In the genomic region with DNA sequence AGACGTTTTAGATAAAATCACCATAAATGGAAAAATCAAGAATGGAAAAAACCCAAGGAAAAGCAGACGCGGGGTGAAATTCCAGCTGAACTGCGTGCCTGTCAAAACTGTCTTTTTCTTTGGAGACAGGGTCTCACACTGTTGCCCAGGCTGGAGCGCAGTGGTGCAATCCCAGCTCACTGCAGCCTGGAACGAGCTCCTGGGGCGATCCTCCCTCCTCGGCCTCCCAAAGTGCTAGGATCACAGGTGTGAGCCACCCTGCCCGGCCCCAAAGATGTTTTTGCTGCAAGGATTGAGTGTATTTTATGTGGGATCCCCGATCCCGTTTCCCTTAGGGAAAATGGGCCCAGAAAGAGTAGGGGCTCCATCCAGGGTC, we compare ENCODE assay signal across 20 cellular contexts. TPM values are rescaled to one million over a fixed set of nuclear protein-coding genes. Genes with fewer than 3 reads are reported as not detected.
DNase-seq lines count a peak whose midpoint lies in the region; ATAC-seq and TF ChIP-seq lines count a peak whose summit lies in the region.
"Had no signal": no experiment of that assay in that cellular context is flagged by ENCODE, and none has a peak within 500 bp of the region (broad histone marks: within the 10 kb centered on the region; RNA-seq: fewer than 3 reads in every experiment).

No MANE protein-coding gene starts in this region.

- no peaks in the 10 kb centered on the region for H3K9me3 Mint-ChIP-seq in activated T-cell treated with anti-CD3 and anti-CD28 coated beads, Interleukin-2, amount 50 U/mL, for 72 hours
- H3K9me3 Mint-ChIP-seq in WTC11 = no peaks in the 10 kb centered on the region
- H3K9me3 Mint-ChIP-seq in stimulated activated effector memory CD8-positive, alpha-beta T cell treated with anti-CD3 and anti-CD28 coated beads, Interleukin-12 subunit alpha, Interleukin-12 subunit beta, amount 100 ng/mL, for 72 hours = no peaks in the 10 kb centered on the region

- no peak for ATAC-seq in activated T-cell treated with anti-CD3 and anti-CD28 coated beads, Interleukin-2, amount 50 U/mL, for 72 hours (replicated peaks in 1 of 2)
- no peak for ATAC-seq in WTC11
- no peak for ATAC-seq in stimulated activated effector memory CD8-positive, alpha-beta T cell treated with anti-CD3 and anti-CD28 coated beads, Interleukin-12 subunit alpha, Interleukin-12 subunit beta, amount 100 ng/mL, for 72 hours
- ATAC-seq: PC-3 had no signal

- DNase-seq in activated T-cell treated with anti-CD3 and anti-CD28 coated beads, Interleukin-2, amount 50 U/mL, for 72 hours = no peak
- no peak for DNase-seq in activated T-cell treated with anti-CD3 and anti-CD28 coated beads, Interleukin-2, amount 50 U/mL, for 48 hours
- DNase-seq in WTC11 (ENCODE audit: low spot score) (no peak), islet precursor cell (peak; percentile 32), BE2C (no peak), H7 (no peak)
- no peak for DNase-seq in stimulated activated effector memory CD8-positive, alpha-beta T cell treated with anti-CD3 and anti-CD28 coated beads, Interleukin-12 subunit alpha, Interleukin-12 subunit beta, amount 100 ng/mL, for 72 hours (ENCODE audit: low spot score in 2 of 2)
- DNase-seq in activated effector memory CD4-positive, alpha-beta T cell treated with Interleukin-2 at 50 U/mL for 16 hours = no peak
- DNase-seq: activated CD4-positive, alpha-beta T cell treated with anti-CD3 and anti-CD28 coated beads for 1 hour; activated effector memory CD4-positive, alpha-beta T cell treated with anti-CD3 and anti-CD28 coated beads, Interleukin-2, amount 50 U/mL, for 16 hours; glutamatergic neuron; KBM-7; left ventricle myocardium superior; NCI-H1436 treated with DMSO at 0.1 percent for 48 hours; NCI-H510A; PC-3; stimulated activated CD4-positive, alpha-beta T cell treated with anti-CD3 and anti-CD28 coated beads, Interleukin-12 subunit alpha, Interleukin-12 subunit beta, amount 100 ng/mL, for 4 hours; transverse colon had no signal

- no peaks in the 10 kb centered on the region for H3K9me3 ChIP-seq in BE2C
- H3K9me3 ChIP-seq: transverse colon had no signal

- no peak overlapping the region for H3K27ac Mint-ChIP-seq in activated T-cell treated with anti-CD3 and anti-CD28 coated beads, Interleukin-2, amount 50 U/mL, for 72 hours
- H3K27ac Mint-ChIP-seq in WTC11 = no peak overlapping the region
- peak overlapping the region; percentile 85 for H3K27ac Mint-ChIP-seq in stimulated activated effector memory CD8-positive, alpha-beta T cell treated with anti-CD3 and anti-CD28 coated beads, Interleukin-12 subunit alpha, Interleukin-12 subunit beta, amount 100 ng/mL, for 72 hours

- H3K4me1 Mint-ChIP-seq in activated T-cell treated with anti-CD3 and anti-CD28 coated beads, Interleukin-2, amount 50 U/mL, for 72 hours (ENCODE audit: low read depth) = peaks cover 15% of the 10 kb centered on the region
- peaks cover 5% of the 10 kb centered on the region; the same call in 1 of the 2 replicates for H3K4me1 Mint-ChIP-seq in WTC11
- H3K4me1 Mint-ChIP-seq in stimulated activated effector memory CD8-positive, alpha-beta T cell treated with anti-CD3 and anti-CD28 coated beads, Interleukin-12 subunit alpha, Interleukin-12 subunit beta, amount 100 ng/mL, for 72 hours = peaks cover 15% of the 10 kb centered on the region

- CTCF ChIA-PET in WTC11 (lab: Charles Lee) = interaction anchor here (0.6 to 2.4 kb wide), 3 partner anchors 33 to 61 kb away, joined by 3 to 13 read pairs (median 3); partner anchors contain the start of gene PLEKHJ1

- TF ChIP-seq CTCF in WTC11 (IDR thresholded peaks at IDR 0.05) = no peak
- TF ChIP-seq CTCF in BE2C (IDR thresholded peaks at IDR 0.05; ENCODE audit: low read depth, low read length) = no peak

- H3K27me3 ChIP-seq in BE2C (peaks cover 8% of the 10 kb centered on the region), H7 (ENCODE audit: control insufficient read depth, insufficient read depth, low read length) (peaks cover 10% of the 10 kb centered on the region)

- H3K4me3 Mint-ChIP-seq in activated T-cell treated with anti-CD3 and anti-CD28 coated beads, Interleukin-2, amount 50 U/mL, for 72 hours = peak overlapping the region; percentile 65 to 69
- peak overlapping the region; percentile 62 for H3K4me3 Mint-ChIP-seq in WTC11
- H3K4me3 Mint-ChIP-seq in stimulated activated effector memory CD8-positive, alpha-beta T cell treated with anti-CD3 and anti-CD28 coated beads, Interleukin-12 subunit alpha, Interleukin-12 subunit beta, amount 100 ng/mL, for 72 hours = peak overlapping the region; percentile 73

- no peaks in the 10 kb centered on the region for H3K4me1 ChIP-seq in BE2C

- no peaks in the 10 kb centered on the region for H3K36me3 Mint-ChIP-seq in activated T-cell treated with anti-CD3 and anti-CD28 coated beads, Interleukin-2, amount 50 U/mL, for 72 hours (ENCODE audit: insufficient read depth in 2 of 2)
- no peaks in the 10 kb centered on the region for H3K36me3 Mint-ChIP-seq in WTC11
- peaks cover 30% of the 10 kb centered on the region for H3K36me3 Mint-ChIP-seq in stimulated activated effector memory CD8-positive, alpha-beta T cell treated with anti-CD3 and anti-CD28 coated beads, Interleukin-12 subunit alpha, Interleukin-12 subunit beta, amount 100 ng/mL, for 72 hours

- H3K4me3 ChIP-seq in BE2C (ENCODE audit: low read depth, low read length) = no peak overlapping the region
- no peak overlapping the region; the same call in 1 of the 2 replicates for H3K4me3 ChIP-seq in H7 (ENCODE audit: insufficient read depth, low read depth, low read length)

- H3K36me3 ChIP-seq in BE2C (no peaks in the 10 kb centered on the region), H7 (replicated peaks; ENCODE audit: control insufficient read depth, insufficient read depth, low read length) (no peaks in the 10 kb centered on the region)
- H3K36me3 ChIP-seq: transverse colon had no signal

- H3K27me3 Mint-ChIP-seq in activated T-cell treated with anti-CD3 and anti-CD28 coated beads, Interleukin-2, amount 50 U/mL, for 72 hours (ENCODE audit: low read depth) = peaks cover 7% of the 10 kb centered on the region
- H3K27me3 Mint-ChIP-seq in WTC11 (ENCODE audit: low read depth) = peaks cover 21% of the 10 kb centered on the region

- POLR2A ChIA-PET in WTC11 (lab: Charles Lee) = no interaction called here

TF ChIP-seq in WTC11, 78 proteins besides CTCF, POLR2A, EP300 and RAD21 (continues in another document):
- TF ChIP-seq, protein P1, sequence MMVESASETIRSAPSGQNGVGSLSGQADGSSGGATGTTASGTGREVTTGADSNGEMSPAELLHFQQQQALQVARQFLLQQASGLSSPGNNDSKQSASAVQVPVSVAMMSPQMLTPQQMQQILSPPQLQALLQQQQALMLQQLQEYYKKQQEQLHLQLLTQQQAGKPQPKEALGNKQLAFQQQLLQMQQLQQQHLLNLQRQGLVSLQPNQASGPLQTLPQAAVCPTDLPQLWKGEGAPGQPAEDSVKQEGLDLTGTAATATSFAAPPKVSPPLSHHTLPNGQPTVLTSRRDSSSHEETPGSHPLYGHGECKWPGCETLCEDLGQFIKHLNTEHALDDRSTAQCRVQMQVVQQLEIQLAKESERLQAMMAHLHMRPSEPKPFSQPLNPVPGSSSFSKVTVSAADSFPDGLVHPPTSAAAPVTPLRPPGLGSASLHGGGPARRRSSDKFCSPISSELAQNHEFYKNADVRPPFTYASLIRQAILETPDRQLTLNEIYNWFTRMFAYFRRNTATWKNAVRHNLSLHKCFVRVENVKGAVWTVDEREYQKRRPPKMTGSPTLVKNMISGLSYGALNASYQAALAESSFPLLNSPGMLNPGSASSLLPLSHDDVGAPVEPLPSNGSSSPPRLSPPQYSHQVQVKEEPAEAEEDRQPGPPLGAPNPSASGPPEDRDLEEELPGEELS (CRISPR knock-in tag; IDR thresholded peaks at IDR 0.05) = no peak
- TF ChIP-seq NR2C2 (CRISPR knock-in tag; IDR thresholded peaks at IDR 0.05) (no peak), CREM (CRISPR knock-in tag; IDR thresholded peaks at IDR 0.05) (no peak), PRRX2 (CRISPR knock-in tag; IDR thresholded peaks at IDR 0.05) (no peak), IRF2 (CRISPR knock-in tag; IDR thresholded peaks at IDR 0.05; ENCODE audit: borderline replicate concordance, low read depth) (no peak)
- TF ChIP-seq, protein P2, sequence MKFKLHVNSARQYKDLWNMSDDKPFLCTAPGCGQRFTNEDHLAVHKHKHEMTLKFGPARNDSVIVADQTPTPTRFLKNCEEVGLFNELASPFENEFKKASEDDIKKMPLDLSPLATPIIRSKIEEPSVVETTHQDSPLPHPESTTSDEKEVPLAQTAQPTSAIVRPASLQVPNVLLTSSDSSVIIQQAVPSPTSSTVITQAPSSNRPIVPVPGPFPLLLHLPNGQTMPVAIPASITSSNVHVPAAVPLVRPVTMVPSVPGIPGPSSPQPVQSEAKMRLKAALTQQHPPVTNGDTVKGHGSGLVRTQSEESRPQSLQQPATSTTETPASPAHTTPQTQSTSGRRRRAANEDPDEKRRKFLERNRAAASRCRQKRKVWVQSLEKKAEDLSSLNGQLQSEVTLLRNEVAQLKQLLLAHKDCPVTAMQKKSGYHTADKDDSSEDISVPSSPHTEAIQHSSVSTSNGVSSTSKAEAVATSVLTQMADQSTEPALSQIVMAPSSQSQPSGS (CRISPR knock-in tag; IDR thresholded peaks at IDR 0.05; ENCODE audit: borderline replicate concordance, low read depth) = no peak

RNA-seq across cellular contexts. Expression of gene PEAK3, which starts 0.9 kb away (rescaled TPM):
- total RNA-seq in activated T-cell treated with anti-CD3 and anti-CD28 coated beads, Interleukin-2, amount 50 U/mL, for 72 hours = under 1 TPM in 1 of 2 donors, not detected in 1; 0.09 TPM
- total RNA-seq in WTC11 (2021) = not detected in 3 replicates
- polyA plus RNA-seq in BE2C (2012; ENCODE audit: insufficient read depth, insufficient read length, low read depth) = 0.17 TPM
- not detected in 2 replicates for total RNA-seq in H7 (2014; rRNA removed; shearing (Covaris generic))
- total RNA-seq: bronchial epithelial cell, PC-3 had no signal

RNA-seq across cellular contexts. Expression of gene LINGO3, which starts 25.1 kb away (rescaled TPM):
- total RNA-seq in activated T-cell treated with anti-CD3 and anti-CD28 coated beads, Interleukin-2, amount 50 U/mL, for 72 hours = not detected
- total RNA-seq in WTC11 (2021) = 2.0 to 2.9 TPM (median 2.8 TPM) in 3 replicates
- polyA plus RNA-seq in BE2C (2012; ENCODE audit: insufficient read depth, insufficient read length, low read depth) = not detected
- 1.1 and 2.7 TPM in 2 replicates for total RNA-seq in H7 (2014; rRNA removed; shearing (Covaris generic))
- total RNA-seq: bronchial epithelial cell, left ventricle myocardium superior, PC-3 had no signal

RNA-seq across cellular contexts. Expression of gene JSRP1, which starts 26.6 kb away (rescaled TPM):
- 1 to 10 TPM in 1 of 2 donors, under 1 TPM in 1; 0.72 to 1.6 TPM for total RNA-seq in activated T-cell treated with anti-CD3 and anti-CD28 coated beads, Interleukin-2, amount 50 U/mL, for 72 hours
- total RNA-seq in WTC11 (2021) = 0.33 to 1.4 TPM (median 0.73 TPM) in 3 replicates
- 1.2 TPM for polyA plus RNA-seq in BE2C (2012; ENCODE audit: insufficient read depth, insufficient read length, low read depth)
- total RNA-seq in H7 (2014; rRNA removed; shearing (Covaris generic)) = not detected in 2 replicates
- total RNA-seq: bronchial epithelial cell, left ventricle myocardium superior, omental fat pad, PC-3 had no signal

RNA-seq across cellular contexts. Expression of gene AMH, which starts 33.7 kb away (rescaled TPM):
- total RNA-seq in activated T-cell treated with anti-CD3 and anti-CD28 coated beads, Interleukin-2, amount 50 U/mL, for 72 hours = 1 to 10 TPM; 4.6 to 10.0 TPM
- total RNA-seq in WTC11 (2021) = 4.7 to 11.2 TPM (median 5.2 TPM) in 3 replicates
- 25.8 TPM for polyA plus RNA-seq in BE2C (2012; ENCODE audit: insufficient read depth, insufficient read length, low read depth)
- total RNA-seq in H7 (2014; rRNA removed; shearing (Covaris generic)) = 10.5 and 12.8 TPM in 2 replicates

RNA-seq across cellular contexts. Expression of gene LSM7, which starts 45.5 kb away (rescaled TPM):
- total RNA-seq in activated T-cell treated with anti-CD3 and anti-CD28 coated beads, Interleukin-2, amount 50 U/mL, for 72 hours = 10 to 100 TPM; 74.7 to 84.5 TPM
- 245 to 250 TPM (median 248 TPM) in 3 replicates for total RNA-seq in WTC11 (2021)
- 1,058 TPM for polyA plus RNA-seq in BE2C (2012; ENCODE audit: insufficient read depth, insufficient read length, low read depth)
- total RNA-seq in H7 (2014; rRNA removed; shearing (Covaris generic)) = 320 and 421 TPM in 2 replicates
